Comparison of ENCODE assay signal across 12 cellular contexts in the genomic region with DNA sequence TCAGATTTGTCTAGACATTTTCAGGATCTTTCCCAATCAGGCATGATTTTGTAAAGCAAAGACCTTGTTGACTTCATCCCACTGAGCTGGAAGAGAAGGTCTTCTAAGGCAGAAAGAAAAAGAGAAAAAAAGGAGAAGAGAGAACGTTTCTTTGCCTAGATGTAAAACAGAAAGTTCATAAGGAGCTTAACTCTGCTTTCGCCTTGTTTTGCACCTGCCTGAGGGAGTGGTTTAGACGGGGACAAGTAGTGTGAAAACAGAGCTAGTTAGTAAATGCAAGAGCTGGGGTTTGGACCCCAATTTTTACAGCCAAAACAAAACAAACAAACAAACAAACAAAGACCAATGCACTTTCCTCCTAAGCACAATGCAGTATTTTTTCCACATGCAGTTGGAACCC.
DNase-seq lines count a peak whose midpoint lies in the region; TF ChIP-seq lines count a peak whose summit lies in the region.
"Had no signal": no experiment of that assay in that cellular context is flagged by ENCODE, and none has a peak within 500 bp of the region (broad histone marks: within the 10 kb centered on the region; RNA-seq: fewer than 3 reads in every experiment).

No MANE protein-coding gene starts in this region.

- H3K9ac ChIP-seq in OCI-LY3 (ENCODE audit: low read length): no peak overlapping the region; the same call in 1 of the 2 replicates
- H3K9ac ChIP-seq: KMS-11, parathyroid adenoma had no signal

- H3K4me1 ChIP-seq in left ventricle myocardium inferior (peaks cover 65% of the 10 kb centered on the region), OCI-LY3 (ENCODE audit: low read length) (peaks cover 61% of the 10 kb centered on the region), muscle layer of duodenum (ENCODE audit: control insufficient read depth in 1 of 2, insufficient read depth in 2 of 2, low read length in 2 of 2) (peaks cover 30 to 44% of the 10 kb centered on the region in 2 donors), vagina (peaks cover 82% of the 10 kb centered on the region)

- intact Hi-C loops in left ventricle myocardium inferior (cut with micrococcal nuclease): no loop called here
- intact Hi-C loops in cardiac septum (cut with DNase I): loop anchor here (5.0 kb wide), 1 partner anchor 268 kb away; no protein-coding TSS in a partner anchor
- intact Hi-C loops in vagina (cut with DNase I): no loop called here

- H3K27ac ChIP-seq in left ventricle myocardium inferior (replicated peaks) (peak overlapping the region; percentile 59), OCI-LY3 (ENCODE audit: low read length) (peak overlapping the region; percentile 45), muscle layer of duodenum (ENCODE audit: low read length) (peak overlapping the region; percentile 21), vagina (peak overlapping the region; percentile 79)
- H3K27ac ChIP-seq: KMS-11, parathyroid adenoma had no signal

- H3K79me2 ChIP-seq in OCI-LY3 (ENCODE audit: low read length): no peaks in the 10 kb centered on the region
- H3K79me2 ChIP-seq: parathyroid adenoma had no signal

- DNase-seq in left ventricle myocardium inferior (no peak), cardiac septum (ENCODE audit: low spot score) (no peak), vagina (ENCODE audit: extremely low spot score in 2 of 2) (peak in 1 of 2 donors; percentile 49), occipital lobe (lab: John Stamatoyannopoulos, UW) (no peak), NCI-H1694 (lab: John Stamatoyannopoulos, UW) (no peak)
- no peak for DNase-seq in activated naive CD4-positive, alpha-beta T cell (lab: John Stamatoyannopoulos, UW)
- DNase-seq: activated CD4-positive, alpha-beta T cell treated with anti-CD3 and anti-CD28 coated beads, Interleukin-2, amount 50 U/mL, for 1 hour; GDM1 had no signal

- no peaks in the 10 kb centered on the region for H3K36me3 ChIP-seq in left ventricle myocardium inferior
- no peaks in the 10 kb centered on the region for H3K36me3 ChIP-seq in OCI-LY3 (replicated peaks; ENCODE audit: low read depth, low read length)
- no peaks in the 10 kb centered on the region for H3K36me3 ChIP-seq in muscle layer of duodenum (ENCODE audit: control insufficient read depth in 1 of 2, insufficient read depth in 2 of 2, low read length in 2 of 2)
- no peaks in the 10 kb centered on the region for H3K36me3 ChIP-seq in vagina

- H3K9me3 ChIP-seq in left ventricle myocardium inferior (replicated peaks) (no peaks in the 10 kb centered on the region), OCI-LY3 (ENCODE audit: insufficient read depth, low read length) (no peaks in the 10 kb centered on the region), muscle layer of duodenum (ENCODE audit: control insufficient read depth in 1 of 2, low read length in 2 of 2) (no peaks in the 10 kb centered on the region), vagina (no peaks in the 10 kb centered on the region)

- no peaks in the 10 kb centered on the region for H4K20me1 ChIP-seq in OCI-LY3 (ENCODE audit: insufficient read depth, low read length)

- H3K4me2 ChIP-seq in OCI-LY3 (ENCODE audit: low read length): peak overlapping the region; percentile 48
- H3K4me2 ChIP-seq: KMS-11 had no signal

- H2AFZ ChIP-seq in OCI-LY3 (ENCODE audit: low read depth, low read length): peak overlapping the region; percentile 9; the same call in 1 of the 2 replicates
- H2AFZ ChIP-seq: parathyroid adenoma had no signal

- TF ChIP-seq CTCF in left ventricle myocardium inferior (IDR thresholded peaks at IDR 0.05; ENCODE audit: borderline replicate concordance) (no peak), OCI-LY3 (IDR thresholded peaks at IDR 0.05; ENCODE audit: low read depth, low read length) (no peak), vagina (IDR thresholded peaks at IDR 0.05) (no peak)

- H3K4me3 ChIP-seq in left ventricle myocardium inferior: no peak overlapping the region
- peak overlapping the region; percentile 27 for H3K4me3 ChIP-seq in OCI-LY3 (ENCODE audit: low read length)
- H3K4me3 ChIP-seq in muscle layer of duodenum (ENCODE audit: low read depth in 1 of 2, low read length in 2 of 2): no peak overlapping the region
- no peak overlapping the region for H3K4me3 ChIP-seq in vagina

- no peak for TF ChIP-seq POLR2A in vagina (IDR thresholded peaks at IDR 0.05)

- H3K27me3 ChIP-seq in left ventricle myocardium inferior (ENCODE audit: low read depth): no peaks in the 10 kb centered on the region
- no peaks in the 10 kb centered on the region for H3K27me3 ChIP-seq in OCI-LY3 (ENCODE audit: low read depth, low read length)
- no peaks in the 10 kb centered on the region for H3K27me3 ChIP-seq in muscle layer of duodenum (ENCODE audit: low read depth, low read length)
- H3K27me3 ChIP-seq in vagina: no peaks in the 10 kb centered on the region

Comparison
In these comparisons a context has a peak if more than half of its experiments do, and no peak if none do; other contexts are left out.
1. H3K27ac ChIP-seq: peak in every context shown above with its lines; median percentile 79 in vagina; 59 in left ventricle myocardium inferior; 45 in OCI-LY3; 21 in muscle layer of duodenum.